11 cellular contexts compared by ENCODE assay signal in the genomic region with DNA sequence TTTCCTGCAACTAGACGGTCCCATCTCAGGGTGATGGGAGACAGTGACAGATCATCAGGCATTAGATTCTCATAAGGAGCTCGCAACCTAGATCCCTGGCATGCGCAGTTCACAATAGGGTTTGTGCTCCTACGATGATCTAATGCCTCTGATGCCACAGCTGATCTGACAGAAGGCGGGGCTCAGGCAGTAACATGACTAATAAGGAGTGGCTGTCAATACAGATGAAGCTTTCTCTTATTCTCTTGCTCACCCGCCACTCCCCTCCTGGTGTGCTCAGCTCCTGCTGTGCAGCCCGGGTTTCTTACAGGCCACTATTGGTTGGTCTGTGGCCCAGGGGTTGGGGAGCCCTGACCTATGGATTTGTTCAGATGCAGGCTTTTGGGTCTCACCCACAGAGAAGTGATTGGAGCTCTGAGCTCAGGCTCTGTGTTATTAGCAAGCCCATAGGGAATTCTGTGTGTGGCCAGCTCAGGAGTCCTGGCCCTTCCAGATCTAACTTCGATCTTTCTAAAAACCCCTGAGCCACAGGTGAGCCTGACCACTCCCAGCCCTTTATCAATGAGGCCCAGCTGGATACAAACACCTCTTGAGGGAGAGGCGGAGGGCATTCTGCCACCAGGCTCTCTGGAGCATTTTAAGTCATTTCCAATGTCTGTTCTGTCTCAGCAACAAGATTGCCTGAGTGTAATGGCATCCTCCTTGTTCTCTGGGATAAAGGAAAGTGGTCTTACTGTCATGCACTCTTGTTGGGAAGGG.
DNase-seq lines count a peak whose midpoint lies in the region; ATAC-seq, FAIRE-seq and TF ChIP-seq lines count a peak whose summit lies in the region.
"Had no signal": no experiment of that assay in that cellular context is flagged by ENCODE, and none has a peak within 500 bp of the region (broad histone marks: within the 10 kb centered on the region; RNA-seq: fewer than 3 reads in every experiment).

No MANE protein-coding gene starts in this region.

- no peak for TF ChIP-seq CTCF in D721Med (IDR thresholded peaks at IDR 0.05; ENCODE audit: insufficient read depth, missing control alignments)
- no peak for TF ChIP-seq CTCF in RWPE1 (conservative IDR thresholded peaks at IDR 0.05; ENCODE audit: low read depth)

- ATAC-seq in natural killer cell treated with Interleukin-12 subunit alpha and Interleukin-12 subunit beta and Interleukin-15 and Interleukin-18, amount 100 ng/mL, for 72 hours: no peak
- ATAC-seq: activated T-cell treated with anti-CD3 and anti-CD28 coated beads, Interleukin-2, amount 50 U/mL, for 4 hours had no signal

- H3K27ac Mint-ChIP-seq in natural killer cell treated with Interleukin-12 subunit alpha and Interleukin-12 subunit beta and Interleukin-15 and Interleukin-18, amount 100 ng/mL, for 72 hours: no peak overlapping the region

- no peaks in the 10 kb centered on the region for H3K9me3 Mint-ChIP-seq in natural killer cell treated with Interleukin-12 subunit alpha and Interleukin-12 subunit beta and Interleukin-15 and Interleukin-18, amount 100 ng/mL, for 72 hours
- H3K9me3 Mint-ChIP-seq: activated T-cell treated with anti-CD3 and anti-CD28 coated beads, Interleukin-2, amount 50 U/mL, for 4 hours had no signal

- FAIRE-seq in D721Med (lab: Jason Lieb, UNC): peak; percentile 60

- POLR2A ChIA-PET in RWPE1 (lab: Yijun Ruan, JAX; ENCODE audit: low non-redundant PET): no interaction called here

- H3K27ac ChIP-seq in RWPE1: no peak overlapping the region

- H3K27me3 Mint-ChIP-seq in natural killer cell treated with Interleukin-12 subunit alpha and Interleukin-12 subunit beta and Interleukin-15 and Interleukin-18, amount 100 ng/mL, for 72 hours: peaks cover 12 to 16% of the 10 kb centered on the region in 2 donors

- no peak overlapping the region for H3K4me3 Mint-ChIP-seq in natural killer cell treated with Interleukin-12 subunit alpha and Interleukin-12 subunit beta and Interleukin-15 and Interleukin-18, amount 100 ng/mL, for 72 hours
- H3K4me3 Mint-ChIP-seq: activated T-cell treated with anti-CD3 and anti-CD28 coated beads, Interleukin-2, amount 50 U/mL, for 4 hours had no signal

- DNase-seq in D721Med (ENCODE audit: insufficient read length, low spot score) (no peak), MV-4-11 (lab: John Stamatoyannopoulos, UW) (peak; percentile 50), RWPE1 (ENCODE audit: low spot score) (peak; percentile 19), iris pigment epithelial cell (ENCODE audit: low read depth) (peak; percentile 18), NCI-H774 (lab: John Stamatoyannopoulos, UW) (no peak), NCI-H187 (lab: John Stamatoyannopoulos, UW) (no peak)
- DNase-seq in activated naive CD4-positive, alpha-beta T cell treated with Interleukin-2 at 50 U/mL for 16 hours: no peak
- DNase-seq in natural killer cell treated with Interleukin-12 subunit alpha and Interleukin-12 subunit beta and Interleukin-15 and Interleukin-18, amount 100 ng/mL, for 72 hours (ENCODE audit: low spot score): no peak
- DNase-seq: activated CD4-positive, alpha-beta T cell treated with anti-CD3 and anti-CD28 coated beads for 1 hour; activated T-cell treated with anti-CD3 and anti-CD28 coated beads, Interleukin-2, amount 50 U/mL, for 4 hours; SK-N-SH had no signal

- CTCF ChIA-PET in RWPE1 (lab: Yijun Ruan, JAX): interaction anchor here (0.6 kb wide), 1 partner anchor 156 kb away, joined by 3 read pairs; no protein-coding TSS in a partner anchor

- H3K4me1 Mint-ChIP-seq in natural killer cell treated with Interleukin-12 subunit alpha and Interleukin-12 subunit beta and Interleukin-15 and Interleukin-18, amount 100 ng/mL, for 72 hours (ENCODE audit: low read depth in 2 of 2): peaks cover 0 to 3% of the 10 kb centered on the region in 2 donors

- H3K36me3 Mint-ChIP-seq in natural killer cell treated with Interleukin-12 subunit alpha and Interleukin-12 subunit beta and Interleukin-15 and Interleukin-18, amount 100 ng/mL, for 72 hours: no peaks in the 10 kb centered on the region

Comparison
In these comparisons a context has a peak if more than half of its experiments do, and no peak if none do; other contexts are left out.
1. DNase-seq: peak in MV-4-11 (single experiment), RWPE1 (single experiment) and iris pigment epithelial cell (single experiment); none in D721Med (single experiment), activated naive CD4-positive, alpha-beta T cell treated with Interleukin-2 at 50 U/mL for 16 hours (single experiment), NCI-H774 (single experiment), NCI-H187 (0 of 2) and natural killer cell treated with Interleukin-12 subunit alpha and Interleukin-12 subunit beta and Interleukin-15 and Interleukin-18, amount 100 ng/mL, for 72 hours (single experiment).